In the genomic region with DNA sequence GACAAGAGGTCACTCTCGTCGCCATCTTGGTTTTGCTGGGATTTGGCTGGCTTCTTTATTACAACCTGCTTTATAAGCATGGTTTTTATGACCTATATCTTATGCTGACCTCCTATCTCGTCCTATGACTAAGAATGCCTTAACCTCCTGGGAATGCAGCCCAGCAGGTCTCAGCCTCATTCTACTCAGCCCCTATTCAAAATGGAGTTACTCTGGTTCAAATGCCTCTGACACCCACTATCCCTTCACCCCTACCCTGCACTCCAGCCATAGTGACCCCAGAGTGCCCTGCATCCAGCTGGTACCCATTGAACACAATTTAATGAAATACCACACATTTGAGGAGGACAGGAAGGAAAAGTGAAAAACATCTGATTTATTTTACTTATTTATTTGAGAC, we compare ENCODE assay signal across 22 cellular contexts.
"Had no signal": no experiment of that assay in that cellular context is flagged by ENCODE, and none has a peak within 500 bp of the region (broad histone marks: within the 10 kb centered on the region; RNA-seq: fewer than 3 reads in every experiment).

No MANE protein-coding gene starts in this region.

- DNase-seq: Kasumi-1, KG1, MM.1S, NCI-H1105, NCI-H1417, NCI-H1436 treated with DMSO at 0.1 percent for 48 hours, NCI-H1694, NCI-H1930, NCI-H2081, NCI-H2107, NCI-H2171, NCI-H226, NCI-H446, NCI-H510A, NCI-H524 treated with DMSO at 0.1 percent for 48 hours, NCI-H69, NCI-H774, Peyer's patch, SHP77 treated with DMSO at 0.1 percent for 48 hours, SJCRH30 had no signal

- H3K36me3 ChIP-seq: Peyer's patch, SJCRH30 had no signal

- H3K4me1 ChIP-seq: Peyer's patch, SJCRH30 had no signal

- H3K4me2 ChIP-seq: PC-9 had no signal

- H3K9me3 ChIP-seq: Peyer's patch, SJCRH30 had no signal

- H2AFZ ChIP-seq: PC-9 had no signal

- H3K4me3 ChIP-seq: PC-9, Peyer's patch, SJCRH30 had no signal

- H3K27me3 ChIP-seq: Peyer's patch, SJCRH30 had no signal

- H3K27ac ChIP-seq: PC-9, Peyer's patch, SJCRH30 had no signal

- ATAC-seq: SK-N-SH treated with all-trans-retinoic acid at 6 μM for 48 hours had no signal
